18 cellular contexts compared by ENCODE assay signal in genomic region chr5:99398946-99399345, GRCh38.
DNase-seq lines count a peak whose midpoint lies in the region; ATAC-seq, FAIRE-seq and TF ChIP-seq lines count a peak whose summit lies in the region.
"Had no signal": no experiment of that assay in that cellular context is flagged by ENCODE, and none has a peak within 500 bp of the region (broad histone marks: within the 10 kb centered on the region; RNA-seq: fewer than 3 reads in every experiment).

No MANE protein-coding gene starts in this region.

- no peaks in the 10 kb centered on the region for H3K27me3 ChIP-seq in GM23248 (replicated peaks; ENCODE audit: insufficient read depth)
- H3K27me3 ChIP-seq: BE2C had no signal

- H3K27ac ChIP-seq in GM23248, result no peak overlapping the region
- H3K27ac ChIP-seq: C4-2B, HL-60 had no signal

- no peak overlapping the region for H2AFZ ChIP-seq in GM23248
- H2AFZ ChIP-seq: GM23338 had no signal

- no peaks in the 10 kb centered on the region for H3K4me1 ChIP-seq in GM23248 (ENCODE audit: insufficient read depth)
- H3K4me1 ChIP-seq: BE2C, HAP-1 had no signal

- no peaks in the 10 kb centered on the region for H3K9me3 ChIP-seq in GM23248 (ENCODE audit: low read depth)
- H3K9me3 ChIP-seq: BE2C, HAP-1 had no signal

- in situ Hi-C loops in SK-MEL-5 (cut with HindIII; ENCODE audit: low pct_unique_long_range_greater_than_20kb, low sequenced_read_pairs), result no loop called here
- in situ Hi-C loops in GM23248 (cut with MboI), result no loop called here
- in situ Hi-C loops in ACHN (cut with HindIII; ENCODE audit: low pct_ligation_motif_present, low pct_unique_long_range_greater_than_20kb, low sequenced_read_pairs), result no loop called here

- H3F3A ChIP-seq in GM23248 (ENCODE audit: insufficient read depth), result no peaks in the 10 kb centered on the region

- FAIRE-seq in H54 (lab: Jason Lieb, UNC), result peak; percentile 86
- FAIRE-seq: A204.1 had no signal

- no peaks in the 10 kb centered on the region for H3K79me2 ChIP-seq in GM23248 (ENCODE audit: insufficient read depth)

- H3K9me2 ChIP-seq in GM23248 (ENCODE audit: insufficient read depth), result no peaks in the 10 kb centered on the region

- no peaks in the 10 kb centered on the region for H3K36me3 ChIP-seq in GM23248 (ENCODE audit: low read depth)
- H3K36me3 ChIP-seq: BE2C, HAP-1 had no signal

- peak; percentile 35 for DNase-seq in NCI-H345 (lab: John Stamatoyannopoulos, UW)
- no peak for DNase-seq in NCI-H345 treated with DMSO at 0.1 percent for 48 hours (lab: John Stamatoyannopoulos, UW; ENCODE audit: unreplicated experiment)
- DNase-seq in H54 (ENCODE audit: insufficient read length, low spot score), result no peak
- DNase-seq in SK-MEL-5 (ENCODE audit: low read depth, low spot score), result peak; percentile 85
- peak; percentile 2 for DNase-seq in inferior parietal cortex (ENCODE audit: extremely low spot score)
- DNase-seq in GM23248, result no peak
- no peak for DNase-seq in ACHN
- DNase-seq: BE2C; CD4-positive, alpha-beta memory T cell; COR-L47; DMS153; GF-D8 had no signal

- H4K20me1 ChIP-seq in GM23248 (ENCODE audit: insufficient read depth), result no peaks in the 10 kb centered on the region

- no peak overlapping the region for H3K4me2 ChIP-seq in GM23248 (ENCODE audit: unreplicated experiment)
- H3K4me2 ChIP-seq: GM23338 had no signal

- H3K9ac ChIP-seq in GM23248, result no peak overlapping the region

- no peak overlapping the region for H3K4me3 ChIP-seq in GM23248
- H3K4me3 ChIP-seq: GM23338, HAP-1 had no signal

- no peak for TF ChIP-seq POLR2A in H54 (IDR thresholded peaks at IDR 0.05; ENCODE audit: low read depth, low read length)

- no peak for ATAC-seq in HG02885 (IDR thresholded peaks at IDR 0.05; ENCODE audit: poor library complexity, unreplicated experiment)
- ATAC-seq: GM23338 had no signal

Comparison
In these comparisons a context has a peak if more than half of its experiments do, and no peak if none do; other contexts are left out.
1. DNase-seq: peak in NCI-H345 (single experiment), SK-MEL-5 (single experiment) and inferior parietal cortex (single experiment); none in NCI-H345 treated with DMSO at 0.1 percent for 48 hours (single experiment), H54 (single experiment), GM23248 (single experiment) and ACHN (single experiment).